8 cellular contexts compared by ENCODE assay signal in the genomic region with DNA sequence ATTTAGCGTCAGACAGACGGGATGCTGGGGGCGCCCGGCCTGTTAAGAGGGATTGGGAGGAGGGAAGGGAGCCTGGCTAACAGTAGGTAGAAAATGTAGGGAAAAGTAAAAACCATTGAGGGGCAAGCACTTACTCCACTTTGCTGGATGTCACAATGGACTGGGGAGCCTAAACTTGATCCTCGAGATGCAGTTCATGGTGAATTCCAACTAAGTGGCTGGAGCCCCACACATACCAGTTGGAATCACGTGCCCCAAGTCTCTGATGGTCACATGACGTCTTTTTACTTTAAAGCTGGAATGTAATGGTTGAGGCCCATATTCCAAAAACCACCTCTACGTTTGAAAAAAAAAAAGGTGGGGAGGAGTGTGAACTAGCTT. TPM values are rescaled to one million over a fixed set of nuclear protein-coding genes. Genes with fewer than 3 reads are reported as not detected.
DNase-seq lines count a peak whose midpoint lies in the region; ATAC-seq and TF ChIP-seq lines count a peak whose summit lies in the region.

No MANE protein-coding gene starts in this region.

- no peak for ATAC-seq in HG03196 (IDR thresholded peaks at IDR 0.05; ENCODE audit: unreplicated experiment)

- peak overlapping the region; percentile 73 for H3K27ac ChIP-seq in AG04450 (ENCODE audit: low read depth, low read length)

- CTCF ChIA-PET in AG04450 (lab: Charles Lee) = interaction anchor here (0.6 to 1.3 kb wide), 5 partner anchors 84 to 227 kb away, joined by 3 to 7 read pairs (median 4); no protein-coding TSS in a partner anchor

- TF ChIP-seq CTCF in AG04450 (IDR thresholded peaks at IDR 0.05; ENCODE audit: low read depth, low read length) (no peak), epithelial cell of esophagus (IDR thresholded peaks at IDR 0.05; ENCODE audit: insufficient read depth, low read depth, low read length, missing control alignments) (no peak)

- H3K27me3 ChIP-seq in AG04450 (ENCODE audit: control insufficient read depth, insufficient read depth, low read length) = no peaks in the 10 kb centered on the region

- H3K4me3 ChIP-seq in AG04450 (ENCODE audit: low read depth, low read length) = peak overlapping the region; percentile 72
- H3K4me3 ChIP-seq in epithelial cell of esophagus (ENCODE audit: low read length) = peak overlapping the region; percentile 68

- H3K9me3 ChIP-seq in AG04450 (ENCODE audit: control insufficient read depth, insufficient read depth, low read length) = no peaks in the 10 kb centered on the region

- DNase-seq in AG04450 (ENCODE audit: low read depth, low spot score) (no peak), M059J (ENCODE audit: low read depth) (peak; percentile 70), epithelial cell of esophagus (ENCODE audit: low read depth) (no peak), midbrain (lab: John Stamatoyannopoulos, UW) (peak; percentile 27), RPMI8226 (no peak)
- DNase-seq in effector CD4-positive, alpha-beta T cell = no peak
- DNase-seq in activated T-cell treated with anti-CD3 and anti-CD28 coated beads, Interleukin-2, amount 50 U/mL, for 48 hours = no peak

- POLR2A ChIA-PET in AG04450 (lab: Yijun Ruan, JAX) = interaction anchor here (0.6 to 2.0 kb wide), 4 partner anchors 29 to 75 kb away, joined by 3 to 6 read pairs (median 4); no protein-coding TSS in a partner anchor

RNA-seq across cellular contexts. Expression of gene PLS3, which starts 1.5 kb away (rescaled TPM):
- polyA plus RNA-seq in AG04450 (2011; rRNA removed) = 300 and 354 TPM in 2 replicates
- polyA minus RNA-seq in AG04450 (2011; rRNA and poly(A)+ RNA removed) = 81.9 and 157 TPM in 2 replicates
- 418 and 544 TPM in 2 replicates for total RNA-seq in M059J (2014; rRNA removed; shearing (Covaris generic))

Comparison
In these comparisons a context has a peak if more than half of its experiments do, and no peak if none do; other contexts are left out.
1. DNase-seq: peak in M059J (single experiment) and midbrain (single experiment); none in AG04450 (single experiment), epithelial cell of esophagus (single experiment), effector CD4-positive, alpha-beta T cell (single experiment), activated T-cell treated with anti-CD3 and anti-CD28 coated beads, Interleukin-2, amount 50 U/mL, for 48 hours (0 of 2) and RPMI8226 (single experiment).